Comparison of ENCODE assay signal across 18 cellular contexts in genomic region chr4:80840396-80840795, GRCh38.
"Had no signal": no experiment of that assay in that cellular context is flagged by ENCODE, and none has a peak within 500 bp of the region (broad histone marks: within the 10 kb centered on the region; RNA-seq: fewer than 3 reads in every experiment).

No MANE protein-coding gene starts in this region.

- H3K36me3 ChIP-seq: heart right ventricle, lower lobe of right lung, pancreas, spleen, upper lobe of right lung had no signal

- ATAC-seq: activated CD8-positive, alpha-beta T cell treated with anti-CD3 and anti-CD28 coated beads for 36 hours; activated T-helper 17 cell treated with anti-CD3 and anti-CD28 coated beads, Interleukin-2, amount 50 U/mL, for 72 hours; esophagus mucosa; heart right ventricle; lower lobe of right lung; natural killer cell; pancreas; sciatic nerve; upper lobe of right lung had no signal

- H3K4me3 ChIP-seq: heart right ventricle, lower lobe of right lung, pancreas, spleen, upper lobe of right lung had no signal

- H3K9me3 ChIP-seq: lower lobe of right lung, pancreas, upper lobe of right lung had no signal

- H3K4me1 ChIP-seq: heart right ventricle, lower lobe of right lung, pancreas, spleen, upper lobe of right lung had no signal

- H3K4me1 Mint-ChIP-seq: activated CD4-positive, alpha-beta T cell treated with anti-CD3 and anti-CD28 coated beads, Interleukin-2, amount 10 ng/mL, durations not matched to agents 24 days and 14 days; natural killer cell had no signal

- H3K27ac Mint-ChIP-seq: activated CD4-positive, alpha-beta T cell treated with anti-CD3 and anti-CD28 coated beads, Interleukin-2, amount 10 ng/mL, durations not matched to agents 24 days and 14 days; activated CD8-positive, alpha-beta T cell treated with anti-CD3 and anti-CD28 coated beads for 36 hours; activated naive CD8-positive, alpha-beta T cell treated with anti-CD3 and anti-CD28 coated beads, Interleukin-2, amount 10 ng/mL, durations not matched to agents 7 days and 5 days; activated T-helper 17 cell treated with anti-CD3 and anti-CD28 coated beads, Interleukin-2, amount 50 U/mL, for 72 hours; natural killer cell had no signal

- DNase-seq: activated CD4-positive, alpha-beta T cell treated with anti-CD3 and anti-CD28 coated beads, Interleukin-2, amount 10 ng/mL, durations not matched to agents 24 days and 14 days; activated CD8-positive, alpha-beta T cell treated with anti-CD3 and anti-CD28 coated beads for 36 hours; activated naive CD4-positive, alpha-beta T cell treated with Interleukin-2 at 50 U/mL for 16 hours; activated naive CD8-positive, alpha-beta T cell treated with anti-CD3 and anti-CD28 coated beads, Interleukin-2, amount 10 ng/mL, durations not matched to agents 7 days and 5 days; activated T-cell treated with anti-CD3 and anti-CD28 coated beads, Interleukin-2, amount 50 U/mL, for 1 hour; anterior cingulate cortex; effector CD4-positive, alpha-beta T cell; heart right ventricle; lower lobe of right lung; natural killer cell; pancreas; spleen; stimulated activated CD4-positive, alpha-beta T cell treated with anti-CD3 and anti-CD28 coated beads, Interleukin-4, amount 100 ng/mL, for 4 hours; stimulated activated naive CD4-positive, alpha-beta T cell; upper lobe of right lung had no signal

- H3K27ac ChIP-seq: heart right ventricle, lower lobe of right lung, pancreas, spleen, upper lobe of right lung had no signal

- H3K9me3 Mint-ChIP-seq: activated T-helper 17 cell treated with anti-CD3 and anti-CD28 coated beads, Interleukin-2, amount 50 U/mL, for 72 hours had no signal

- FAIRE-seq: pancreas had no signal

- H3K36me3 Mint-ChIP-seq: natural killer cell had no signal

- H3K27me3 Mint-ChIP-seq: activated CD4-positive, alpha-beta T cell treated with anti-CD3 and anti-CD28 coated beads, Interleukin-2, amount 10 ng/mL, durations not matched to agents 24 days and 14 days; activated CD8-positive, alpha-beta T cell treated with anti-CD3 and anti-CD28 coated beads for 36 hours; activated naive CD8-positive, alpha-beta T cell treated with anti-CD3 and anti-CD28 coated beads, Interleukin-2, amount 10 ng/mL, durations not matched to agents 7 days and 5 days; activated T-helper 17 cell treated with anti-CD3 and anti-CD28 coated beads, Interleukin-2, amount 50 U/mL, for 72 hours had no signal

- H3K27me3 ChIP-seq: heart right ventricle, pancreas, spleen, upper lobe of right lung had no signal

- H3K4me3 Mint-ChIP-seq: activated CD4-positive, alpha-beta T cell treated with anti-CD3 and anti-CD28 coated beads, Interleukin-2, amount 10 ng/mL, durations not matched to agents 24 days and 14 days; activated CD8-positive, alpha-beta T cell treated with anti-CD3 and anti-CD28 coated beads for 36 hours; activated naive CD8-positive, alpha-beta T cell treated with anti-CD3 and anti-CD28 coated beads, Interleukin-2, amount 10 ng/mL, durations not matched to agents 7 days and 5 days; activated T-helper 17 cell treated with anti-CD3 and anti-CD28 coated beads, Interleukin-2, amount 50 U/mL, for 72 hours; natural killer cell had no signal
